In genomic region chr5:38528162-38528703, GRCh38 we compare ENCODE assay signal across 1 cellular context.
TF ChIP-seq lines count a peak whose summit lies in the region.

No MANE protein-coding gene starts in this region.

TF ChIP-seq in K562, 482 proteins besides CTCF, POLR2A, EP300 and RAD21 (continued from another document):
- TF ChIP-seq PKNOX1 (IDR thresholded peaks at IDR 0.05) = peak; percentile 69; the same call in 1 of the 2 replicates
- peak; percentile 45; the same call in 1 of the 2 replicates for TF ChIP-seq SPI1 (IDR thresholded peaks at IDR 0.05; ENCODE audit: borderline replicate concordance, low read depth, low read length)
- peak; percentile 29 for TF ChIP-seq CTCFL (IDR thresholded peaks at IDR 0.05; ENCODE audit: borderline replicate concordance, insufficient read depth, low read depth, low read length, poor library complexity, severe bottlenecking)
- peak; percentile 2 for TF ChIP-seq MEIS2 (IDR thresholded peaks at IDR 0.05; ENCODE audit: partially characterized antibody)
